In the genomic region with DNA sequence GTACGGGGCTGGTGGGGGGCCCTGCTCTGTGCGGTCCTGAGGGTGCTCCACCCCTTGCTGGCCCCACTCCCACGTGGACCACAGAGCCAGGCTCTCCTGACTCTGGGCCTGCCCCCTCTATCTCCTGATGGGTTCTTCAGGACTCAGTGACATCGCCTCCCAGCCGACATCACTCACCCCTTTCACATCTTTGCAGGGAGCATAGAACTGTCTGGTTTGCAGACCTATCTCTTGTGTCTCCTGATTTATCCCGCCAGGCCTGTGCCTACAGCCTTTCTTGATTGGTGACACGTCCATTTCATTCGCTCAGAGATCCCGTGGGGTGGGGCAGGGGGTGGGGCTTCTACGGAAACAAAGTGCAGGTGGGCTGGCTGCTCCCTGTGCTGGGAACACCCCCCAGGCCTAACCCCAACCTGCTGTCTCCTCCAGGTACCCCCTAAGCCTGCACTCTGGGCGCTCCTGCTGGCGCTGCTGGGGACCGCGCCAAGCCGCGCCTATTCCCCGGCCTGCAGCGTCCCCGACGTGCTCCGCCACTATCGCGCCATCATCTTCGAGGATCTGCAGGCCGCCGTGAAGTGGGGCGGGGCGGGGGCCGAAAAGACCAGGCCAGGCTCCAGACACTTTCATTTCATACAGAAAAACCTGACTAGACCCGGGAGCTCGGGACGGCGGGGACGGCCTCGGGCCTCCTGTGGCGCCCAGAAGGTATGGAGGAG, we compare ENCODE assay signal across 8 cellular contexts. TPM values are rescaled to one million over a fixed set of nuclear protein-coding genes. Genes with fewer than 3 reads are reported as not detected.
DNase-seq lines count a peak whose midpoint lies in the region; ATAC-seq, FAIRE-seq and TF ChIP-seq lines count a peak whose summit lies in the region.

No MANE protein-coding gene starts in this region.

- H3K36me3 ChIP-seq in HepG2 (replicated peaks in 1 of 2; ENCODE audit: control insufficient read depth in 1 of 2, insufficient read depth in 2 of 2, low read length in 2 of 2) (peaks cover 10 to 12% of the 10 kb centered on the region in 2 experiments; a peak in 3 of 5 replicates), right lobe of liver (peaks cover 0 to 7% (median 0%) of the 10 kb centered on the region in 4 donors), SU-DHL-6 (ENCODE audit: low read length) (no peaks in the 10 kb centered on the region), esophagus muscularis mucosa (peaks cover 6 to 32% (median 27%) of the 10 kb centered on the region in 4 donors), vagina (peaks cover 0 to 5% of the 10 kb centered on the region in 2 donors)

- ATAC-seq in HepG2 (no peak), right lobe of liver (no peak), GM18517 (IDR thresholded peaks at IDR 0.05; ENCODE audit: unreplicated experiment) (no peak)

- in situ Hi-C loops in HepG2 (cut with HindIII; ENCODE audit: extremely low pct_ligation_motif_present, low pct_unique_long_range_greater_than_20kb), result no loop called here

- H2AFZ ChIP-seq in HepG2 (ENCODE audit: low read length) (no peak overlapping the region), SU-DHL-6 (ENCODE audit: low read depth, low read length, severe bottlenecking) (no peak overlapping the region)

- H3K4me1 ChIP-seq in HepG2 (ENCODE audit: insufficient read depth, low read length), result peaks cover 63% of the 10 kb centered on the region
- H3K4me1 ChIP-seq in right lobe of liver, result peaks cover 0 to 7% (median 0%) of the 10 kb centered on the region in 4 donors
- peaks cover 37 to 55% (median 53%) of the 10 kb centered on the region in 4 donors for H3K4me1 ChIP-seq in esophagus muscularis mucosa
- H3K4me1 ChIP-seq in vagina, result peaks cover 46% of the 10 kb centered on the region

- CTCF ChIA-PET in HepG2 (lab: Yijun Ruan, JAX; ENCODE audit: low intra/inter-chr PET ratio, low total read pairs), result no interaction called here

- intact Hi-C loops in HepG2 (cut with micrococcal nuclease; ENCODE audit: unreplicated experiment) (loop anchor here (2.0 kb wide), 1 partner anchor 19 kb away; no protein-coding TSS in a partner anchor), right lobe of liver (cut with DNase I) (no loop called here), esophagus muscularis mucosa (cut with DNase I) (no loop called here), vagina (cut with DNase I) (no loop called here)

- TF ChIP-seq RAD21 in HepG2 (CRISPR knock-in tag; IDR thresholded peaks at IDR 0.05), result no peak

- TF ChIP-seq POLR2A in HepG2 (IDR thresholded peaks at IDR 0.05; ENCODE audit: insufficient read depth in 1 of 2, low read depth in 2 of 2, low read length in 2 of 2) (peak in 1 of 2 experiments; percentile 57; a peak in 2 of 4 replicates), right lobe of liver (IDR thresholded peaks at IDR 0.05) (no peak), esophagus muscularis mucosa (IDR thresholded peaks at IDR 0.05; ENCODE audit: low read depth) (no peak), vagina (IDR thresholded peaks at IDR 0.05) (no peak)

- H4K20me1 ChIP-seq in HepG2 (ENCODE audit: insufficient read depth, low read length), result no peaks in the 10 kb centered on the region
- H4K20me1 ChIP-seq in SU-DHL-6 (ENCODE audit: low read depth, low read length), result no peaks in the 10 kb centered on the region

- peaks cover 18% of the 10 kb centered on the region for H3K79me2 ChIP-seq in HepG2 (ENCODE audit: insufficient read depth, low read length)
- no peaks in the 10 kb centered on the region for H3K79me2 ChIP-seq in SU-DHL-6 (ENCODE audit: insufficient read depth, low read length)

- H3K9ac ChIP-seq in HepG2 (ENCODE audit: insufficient read depth, low read depth, low read length) (peak overlapping the region; percentile 82), SU-DHL-6 (ENCODE audit: low read length) (0 out of 2 replicates have a peak overlapping the region, but pooled peaks have one; percentile 63)

- H3K9me2 ChIP-seq in SU-DHL-6 (replicated peaks; ENCODE audit: insufficient read depth, low read length), result no peaks in the 10 kb centered on the region

- WGBS in HepG2 (ENCODE audit: low lambda C conversion rate), result 85% methylated on average over 34 of the region's 36 CpGs
- WGBS in right lobe of liver (ENCODE audit: insufficient coverage, low coverage, low lambda C conversion rate, missing lambda C conversion rate), result 15% methylated on average over 16 of the region's 36 CpGs
- 19% methylated on average over 17 of the region's 36 CpGs for WGBS in esophagus muscularis mucosa

- TF ChIP-seq EP300 in HepG2 (IDR thresholded peaks at IDR 0.05; ENCODE audit: low read depth in 2 of 2, low read length in 2 of 2), result no peak
- no peak; the same call in 1 of the 2 replicates for TF ChIP-seq EP300 in HepG2 (CRISPR knock-in tag; IDR thresholded peaks at IDR 0.05; ENCODE audit: borderline replicate concordance)
- no peak for TF ChIP-seq EP300 in esophagus muscularis mucosa (IDR thresholded peaks at IDR 0.05)

- peak overlapping the region; percentile 82 for H3K27ac ChIP-seq in HepG2 (ENCODE audit: extremely low read length, insufficient read depth, low read length)
- no peak overlapping the region for H3K27ac ChIP-seq in right lobe of liver
- H3K27ac ChIP-seq in SU-DHL-6 (ENCODE audit: low read depth, low read length), result no peak overlapping the region
- H3K27ac ChIP-seq in esophagus muscularis mucosa (replicated peaks in 1 of 4), result no peak overlapping the region
- H3K27ac ChIP-seq in vagina, result no peak overlapping the region

- DNase-seq in HepG2 (ENCODE audit: low spot score) (no peak), right lobe of liver (no peak), esophagus muscularis mucosa (ENCODE audit: extremely low spot score) (no peak), vagina (ENCODE audit: extremely low spot score in 2 of 2) (no peak), NCI-H524 treated with DMSO at 0.1 percent for 48 hours (lab: John Stamatoyannopoulos, UW) (no peak), NCI-H187 (lab: John Stamatoyannopoulos, UW) (no peak)

- H3K27me3 ChIP-seq in HepG2 (ENCODE audit: control insufficient read depth in 1 of 2, insufficient read depth in 2 of 2, low read length in 2 of 2) (no peaks in the 10 kb centered on the region), right lobe of liver (peaks cover 0 to 11% of the 10 kb centered on the region in 2 donors), SU-DHL-6 (ENCODE audit: low read length) (no peaks in the 10 kb centered on the region), esophagus muscularis mucosa (peaks cover 3 to 76% (median 61%) of the 10 kb centered on the region in 4 donors), vagina (peaks cover 7% of the 10 kb centered on the region)

- POLR2A ChIA-PET in HepG2 (lab: Yijun Ruan, JAX), result interaction anchor here (1.3 to 10.1 kb wide), 7 partner anchors 9 to 379 kb away, joined by 5 to 252 read pairs (median 32); partner anchors contain the start of genes PRPF6, RTEL1, SAMD10 and SOX18

- BruUV-seq in HepG2 (replicated peaks; lab: Mats Ljungman, UMichigan), result no TSS peak

- H3K9me3 ChIP-seq in HepG2 (ENCODE audit: low read length) (no peaks in the 10 kb centered on the region), right lobe of liver (no peaks in the 10 kb centered on the region), SU-DHL-6 (ENCODE audit: insufficient read depth, low read length) (no peaks in the 10 kb centered on the region), esophagus muscularis mucosa (no peaks in the 10 kb centered on the region), vagina (no peaks in the 10 kb centered on the region)

- peak overlapping the region; percentile 57 to 84 (median 71) for H3K4me3 ChIP-seq in HepG2 (replicated peaks in 1 of 3; ENCODE audit: insufficient read depth in 1 of 3, low read depth in 2 of 3, low read length in 3 of 3)
- no peak overlapping the region for H3K4me3 ChIP-seq in right lobe of liver
- H3K4me3 ChIP-seq in SU-DHL-6 (ENCODE audit: insufficient read depth, low read length, poor library complexity, severe bottlenecking), result no peak overlapping the region
- H3K4me3 ChIP-seq in esophagus muscularis mucosa, result peak overlapping the region; percentile 51 to 60 (median 56)
- peak overlapping the region; percentile 47 to 60 for H3K4me3 ChIP-seq in vagina

- H3F3A ChIP-seq in SU-DHL-6 (ENCODE audit: insufficient read depth), result no peaks in the 10 kb centered on the region

- H3K4me2 ChIP-seq in HepG2 (ENCODE audit: low read depth, low read length) (peak overlapping the region; percentile 92), SU-DHL-6 (ENCODE audit: low read depth, low read length, poor library complexity, severe bottlenecking) (peak overlapping the region; percentile 88)

- FAIRE-seq in HepG2 (lab: Jason Lieb, UNC), result no peak

- no peak for TF ChIP-seq CTCF in HepG2 (CRISPR knock-in tag; IDR thresholded peaks at IDR 0.05)
- no peak for TF ChIP-seq CTCF in right lobe of liver (IDR thresholded peaks at IDR 0.05)
- TF ChIP-seq CTCF in SU-DHL-6 (IDR thresholded peaks at IDR 0.05; ENCODE audit: insufficient read depth, low read length, poor library complexity, severe bottlenecking), result no peak
- TF ChIP-seq CTCF in esophagus muscularis mucosa (IDR thresholded peaks at IDR 0.05), result no peak
- TF ChIP-seq CTCF in vagina (IDR thresholded peaks at IDR 0.05), result no peak

RNA-seq across cellular contexts. Expression of gene C20orf204, which starts 1.7 kb away (rescaled TPM):
- total RNA-seq in HepG2 (2016; rRNA removed; fragmentation: Illumina TruSeq; extraction: Trizol) (36.8 and 80.0 TPM in 2 replicates), right lobe of liver (1 to 10 TPM in 1 of 6 experiments, under 1 TPM in 4, not detected in 1; 0.29 to 1.1 (median 0.44) TPM), esophagus muscularis mucosa (1 to 10 TPM in 1 of 4 donors, under 1 TPM in 3; 0.17 to 1.6 (median 0.32) TPM), vagina (0.98 TPM)
- total RNA-seq in HepG2 (2016; cell fraction: cytosol; rRNA removed; fragmentation: Illumina TruSeq; extraction: Trizol; ENCODE audit: low read depth), result 48.6 and 61.3 TPM in 2 replicates
- total RNA-seq in HepG2 (2016; cell fraction: insoluble cytoplasmic fraction; rRNA removed; fragmentation: Illumina TruSeq; extraction: Trizol), result 39.0 and 80.0 TPM in 2 replicates
- 57.5 and 77.5 TPM in 2 replicates for total RNA-seq in HepG2 (2016; cell fraction: membrane; rRNA removed; fragmentation: Illumina TruSeq; extraction: Trizol)
- 68.2 and 72.7 TPM in 2 replicates for total RNA-seq in HepG2 (2016; cell fraction: nucleus; rRNA removed; fragmentation: Illumina TruSeq; extraction: Trizol)
- 22.1 and 27.2 TPM in 2 replicates for polyA plus RNA-seq in HepG2 (2011; rRNA removed)
- 22.8 and 58.2 TPM in 2 replicates for polyA plus RNA-seq in HepG2 (2011; cell fraction: cytosol; rRNA removed)
- 143 and 193 TPM in 2 replicates for polyA plus RNA-seq in HepG2 (2011; cell fraction: nucleus; rRNA removed)
- polyA plus RNA-seq in HepG2 (2012), result 13.4 and 16.2 TPM in 2 replicates
- 59.0 and 74.0 TPM in 2 replicates for polyA plus RNA-seq in HepG2 (2016; cell fraction: cytosol; fragmentation: Illumina TruSeq; extraction: Trizol; ENCODE audit: low read depth)
- polyA plus RNA-seq in HepG2 (2016; cell fraction: insoluble cytoplasmic fraction; fragmentation: Illumina TruSeq; extraction: Trizol; ENCODE audit: low read depth), result 48.7 and 49.5 TPM in 2 replicates
- polyA plus RNA-seq in HepG2 (2016; cell fraction: membrane; fragmentation: Illumina TruSeq; extraction: Trizol; ENCODE audit: low read depth), result 58.9 and 64.4 TPM in 2 replicates
- 152 and 164 TPM in 2 replicates for polyA plus RNA-seq in HepG2 (2016; cell fraction: nucleus; fragmentation: Illumina TruSeq; extraction: Trizol; ENCODE audit: insufficient read depth, low read depth)
- polyA minus RNA-seq in HepG2 (2011; rRNA and poly(A)+ RNA removed; ENCODE audit: low replicate concordance), result 1.8 and 19.7 TPM in 2 replicates
- 15.0 and 21.9 TPM in 2 replicates for polyA minus RNA-seq in HepG2 (2011; cell fraction: cytosol; rRNA and poly(A)+ RNA removed)
- 21.8 and 31.2 TPM in 2 replicates for polyA minus RNA-seq in HepG2 (2011; cell fraction: nucleus; rRNA and poly(A)+ RNA removed)

RNA-seq across cellular contexts. Expression of gene SOX18, which starts 11.8 kb away (rescaled TPM):
- total RNA-seq in HepG2 (2016; rRNA removed; fragmentation: Illumina TruSeq; extraction: Trizol) (1.3 and 1.9 TPM in 2 replicates), right lobe of liver (1 to 10 TPM; 4.1 to 7.8 (median 5.6) TPM), esophagus muscularis mucosa (10 to 100 TPM in 2 of 4 donors, 1 to 10 TPM in 2; 5.6 to 19.0 (median 12.8) TPM), vagina (57.2 TPM)
- 1.1 and 1.6 TPM in 2 replicates for total RNA-seq in HepG2 (2016; cell fraction: cytosol; rRNA removed; fragmentation: Illumina TruSeq; extraction: Trizol; ENCODE audit: low read depth)
- 0.94 and 1.8 TPM in 2 replicates for total RNA-seq in HepG2 (2016; cell fraction: insoluble cytoplasmic fraction; rRNA removed; fragmentation: Illumina TruSeq; extraction: Trizol)
- 2.7 and 3.0 TPM in 2 replicates for total RNA-seq in HepG2 (2016; cell fraction: membrane; rRNA removed; fragmentation: Illumina TruSeq; extraction: Trizol)
- total RNA-seq in HepG2 (2016; cell fraction: nucleus; rRNA removed; fragmentation: Illumina TruSeq; extraction: Trizol), result 1.4 and 2.1 TPM in 2 replicates
- 1.6 and 2.0 TPM in 2 replicates for polyA plus RNA-seq in HepG2 (2011; rRNA removed)
- 1.1 and 2.3 TPM in 2 replicates for polyA plus RNA-seq in HepG2 (2011; cell fraction: cytosol; rRNA removed)
- 8.4 and 10.3 TPM in 2 replicates for polyA plus RNA-seq in HepG2 (2011; cell fraction: nucleus; rRNA removed)
- polyA plus RNA-seq in HepG2 (2012), result 2.4 and 3.1 TPM in 2 replicates
- polyA plus RNA-seq in HepG2 (2016; cell fraction: cytosol; fragmentation: Illumina TruSeq; extraction: Trizol; ENCODE audit: low read depth), result 1.8 and 1.9 TPM in 2 replicates
- 7.2 and 8.4 TPM in 2 replicates for polyA plus RNA-seq in HepG2 (2016; cell fraction: insoluble cytoplasmic fraction; fragmentation: Illumina TruSeq; extraction: Trizol; ENCODE audit: low read depth)
- polyA plus RNA-seq in HepG2 (2016; cell fraction: membrane; fragmentation: Illumina TruSeq; extraction: Trizol; ENCODE audit: low read depth), result 3.3 and 4.0 TPM in 2 replicates
- polyA plus RNA-seq in HepG2 (2016; cell fraction: nucleus; fragmentation: Illumina TruSeq; extraction: Trizol; ENCODE audit: insufficient read depth, low read depth), result 9.0 and 10.0 TPM in 2 replicates
- polyA minus RNA-seq in HepG2 (2011; rRNA and poly(A)+ RNA removed; ENCODE audit: low replicate concordance), result 0.28 and 1.8 TPM in 2 replicates
- polyA minus RNA-seq in HepG2 (2011; cell fraction: cytosol; rRNA and poly(A)+ RNA removed), result 1.9 and 4.0 TPM in 2 replicates
- 0.77 and 0.87 TPM in 2 replicates for polyA minus RNA-seq in HepG2 (2011; cell fraction: nucleus; rRNA and poly(A)+ RNA removed)

RNA-seq across cellular contexts. Expression of gene TCEA2, which starts 25.3 kb away (rescaled TPM):
- total RNA-seq in HepG2 (2016; rRNA removed; fragmentation: Illumina TruSeq; extraction: Trizol), result 25.9 and 33.7 TPM in 2 replicates
- total RNA-seq in HepG2 (2016; cell fraction: cytosol; rRNA removed; fragmentation: Illumina TruSeq; extraction: Trizol; ENCODE audit: low read depth), result 58.0 and 75.2 TPM in 2 replicates
- total RNA-seq in HepG2 (2016; cell fraction: insoluble cytoplasmic fraction; rRNA removed; fragmentation: Illumina TruSeq; extraction: Trizol), result 25.2 and 31.6 TPM in 2 replicates
- total RNA-seq in HepG2 (2016; cell fraction: membrane; rRNA removed; fragmentation: Illumina TruSeq; extraction: Trizol), result 54.3 and 70.5 TPM in 2 replicates
- total RNA-seq in HepG2 (2016; cell fraction: nucleus; rRNA removed; fragmentation: Illumina TruSeq; extraction: Trizol), result 19.6 and 25.2 TPM in 2 replicates
- polyA plus RNA-seq in HepG2 (2011; rRNA removed), result 28.1 and 36.8 TPM in 2 replicates
- 22.9 and 25.9 TPM in 2 replicates for polyA plus RNA-seq in HepG2 (2011; cell fraction: cytosol; rRNA removed)
- 101 and 106 TPM in 2 replicates for polyA plus RNA-seq in HepG2 (2011; cell fraction: nucleus; rRNA removed)
- polyA plus RNA-seq in HepG2 (2012), result 70.9 and 75.4 TPM in 2 replicates
- polyA plus RNA-seq in HepG2 (2016; cell fraction: cytosol; fragmentation: Illumina TruSeq; extraction: Trizol; ENCODE audit: low read depth), result 308 and 317 TPM in 2 replicates
- polyA plus RNA-seq in HepG2 (2016; cell fraction: insoluble cytoplasmic fraction; fragmentation: Illumina TruSeq; extraction: Trizol; ENCODE audit: low read depth), result 54.5 and 74.5 TPM in 2 replicates
- 232 and 236 TPM in 2 replicates for polyA plus RNA-seq in HepG2 (2016; cell fraction: membrane; fragmentation: Illumina TruSeq; extraction: Trizol; ENCODE audit: low read depth)
- polyA plus RNA-seq in HepG2 (2016; cell fraction: nucleus; fragmentation: Illumina TruSeq; extraction: Trizol; ENCODE audit: insufficient read depth, low read depth), result 80.5 and 83.8 TPM in 2 replicates
- polyA minus RNA-seq in HepG2 (2011; rRNA and poly(A)+ RNA removed; ENCODE audit: low replicate concordance), result 42.1 and 65.5 TPM in 2 replicates
- polyA minus RNA-seq in HepG2 (2011; cell fraction: cytosol; rRNA and poly(A)+ RNA removed), result 21.6 and 27.5 TPM in 2 replicates
- 32.7 and 36.6 TPM in 2 replicates for polyA minus RNA-seq in HepG2 (2011; cell fraction: nucleus; rRNA and poly(A)+ RNA removed)
- total RNA-seq in right lobe of liver, result 10 to 100 TPM; 14.8 to 45.6 (median 28.6) TPM
- total RNA-seq in esophagus muscularis mucosa, result 10 to 100 TPM; 22.8 to 59.0 (median 43.6) TPM
- 33.1 TPM for total RNA-seq in vagina

RNA-seq across cellular contexts. Expression of gene RGS19, which starts 41.7 kb away (rescaled TPM):
- 10.2 and 10.7 TPM in 2 replicates for total RNA-seq in HepG2 (2016; rRNA removed; fragmentation: Illumina TruSeq; extraction: Trizol)
- total RNA-seq in HepG2 (2016; cell fraction: cytosol; rRNA removed; fragmentation: Illumina TruSeq; extraction: Trizol; ENCODE audit: low read depth), result 8.3 and 13.6 TPM in 2 replicates
- total RNA-seq in HepG2 (2016; cell fraction: insoluble cytoplasmic fraction; rRNA removed; fragmentation: Illumina TruSeq; extraction: Trizol), result 9.9 and 10.3 TPM in 2 replicates
- 24.1 and 24.7 TPM in 2 replicates for total RNA-seq in HepG2 (2016; cell fraction: membrane; rRNA removed; fragmentation: Illumina TruSeq; extraction: Trizol)
- total RNA-seq in HepG2 (2016; cell fraction: nucleus; rRNA removed; fragmentation: Illumina TruSeq; extraction: Trizol), result 7.0 and 7.6 TPM in 2 replicates
- polyA plus RNA-seq in HepG2 (2011; rRNA removed), result 11.9 and 14.7 TPM in 2 replicates
- polyA plus RNA-seq in HepG2 (2011; cell fraction: cytosol; rRNA removed), result 11.7 and 19.3 TPM in 2 replicates
- 12.6 and 13.6 TPM in 2 replicates for polyA plus RNA-seq in HepG2 (2011; cell fraction: nucleus; rRNA removed)
- polyA plus RNA-seq in HepG2 (2012), result 4.4 and 6.8 TPM in 2 replicates
- polyA plus RNA-seq in HepG2 (2016; cell fraction: cytosol; fragmentation: Illumina TruSeq; extraction: Trizol; ENCODE audit: low read depth), result 18.0 and 22.1 TPM in 2 replicates
- 14.2 and 16.6 TPM in 2 replicates for polyA plus RNA-seq in HepG2 (2016; cell fraction: insoluble cytoplasmic fraction; fragmentation: Illumina TruSeq; extraction: Trizol; ENCODE audit: low read depth)
- polyA plus RNA-seq in HepG2 (2016; cell fraction: membrane; fragmentation: Illumina TruSeq; extraction: Trizol; ENCODE audit: low read depth), result 25.0 and 29.7 TPM in 2 replicates
- polyA plus RNA-seq in HepG2 (2016; cell fraction: nucleus; fragmentation: Illumina TruSeq; extraction: Trizol; ENCODE audit: insufficient read depth, low read depth), result 9.7 and 10.6 TPM in 2 replicates
- 15.8 and 18.5 TPM in 2 replicates for polyA minus RNA-seq in HepG2 (2011; rRNA and poly(A)+ RNA removed; ENCODE audit: low replicate concordance)
- 8.1 and 9.1 TPM in 2 replicates for polyA minus RNA-seq in HepG2 (2011; cell fraction: cytosol; rRNA and poly(A)+ RNA removed)
- polyA minus RNA-seq in HepG2 (2011; cell fraction: nucleus; rRNA and poly(A)+ RNA removed), result 4.5 and 5.5 TPM in 2 replicates
- 10 to 100 TPM in 2 of 6 experiments, 1 to 10 TPM in 4; 2.6 to 10.9 (median 5.7) TPM for total RNA-seq in right lobe of liver
- total RNA-seq in esophagus muscularis mucosa, result 10 to 100 TPM; 11.4 to 17.7 (median 12.7) TPM
- 20.6 TPM for total RNA-seq in vagina

RNA-seq across cellular contexts. Expression of gene OPRL1, which starts 42.2 kb away (rescaled TPM):
- total RNA-seq in HepG2 (2016; rRNA removed; fragmentation: Illumina TruSeq; extraction: Trizol) (0.27 and 0.35 TPM in 2 replicates), right lobe of liver (under 1 TPM in 5 of 6 experiments, not detected in 1; 0.13 to 0.32 (median 0.25) TPM), esophagus muscularis mucosa (1 to 10 TPM in 1 of 4 donors, under 1 TPM in 3; 0.42 to 1.4 (median 0.87) TPM), vagina (1.5 TPM)
- not detected in 2 replicates for total RNA-seq in HepG2 (2016; cell fraction: cytosol; rRNA removed; fragmentation: Illumina TruSeq; extraction: Trizol; ENCODE audit: low read depth)
- 0.16 and 0.56 TPM in 2 replicates for total RNA-seq in HepG2 (2016; cell fraction: insoluble cytoplasmic fraction; rRNA removed; fragmentation: Illumina TruSeq; extraction: Trizol)
- total RNA-seq in HepG2 (2016; cell fraction: membrane; rRNA removed; fragmentation: Illumina TruSeq; extraction: Trizol), result 0.12 and 0.14 TPM in 2 replicates
- total RNA-seq in HepG2 (2016; cell fraction: nucleus; rRNA removed; fragmentation: Illumina TruSeq; extraction: Trizol), result 0.25 and 0.28 TPM in 2 replicates
- 0.71 and 0.77 TPM in 2 replicates for polyA plus RNA-seq in HepG2 (2011; rRNA removed)
- polyA plus RNA-seq in HepG2 (2011; cell fraction: cytosol; rRNA removed), result 0.37 and 0.86 TPM in 2 replicates
- polyA plus RNA-seq in HepG2 (2011; cell fraction: nucleus; rRNA removed), result 0.99 and 1.1 TPM in 2 replicates
- 0.28 and 0.56 TPM in 2 replicates for polyA plus RNA-seq in HepG2 (2012)
- polyA plus RNA-seq in HepG2 (2016; cell fraction: cytosol; fragmentation: Illumina TruSeq; extraction: Trizol; ENCODE audit: low read depth), result not detected in 2 replicates
- polyA plus RNA-seq in HepG2 (2016; cell fraction: insoluble cytoplasmic fraction; fragmentation: Illumina TruSeq; extraction: Trizol; ENCODE audit: low read depth), result 0.32 and 0.40 TPM in 2 replicates
- 0.08 TPM in 1 of 2 replicates, not detected in the other for polyA plus RNA-seq in HepG2 (2016; cell fraction: membrane; fragmentation: Illumina TruSeq; extraction: Trizol; ENCODE audit: low read depth)
- 0.33 and 0.61 TPM in 2 replicates for polyA plus RNA-seq in HepG2 (2016; cell fraction: nucleus; fragmentation: Illumina TruSeq; extraction: Trizol; ENCODE audit: insufficient read depth, low read depth)
- polyA minus RNA-seq in HepG2 (2011; rRNA and poly(A)+ RNA removed; ENCODE audit: low replicate concordance), result 0.14 and 3.0 TPM in 2 replicates
- 0.59 and 0.62 TPM in 2 replicates for polyA minus RNA-seq in HepG2 (2011; cell fraction: cytosol; rRNA and poly(A)+ RNA removed)
- polyA minus RNA-seq in HepG2 (2011; cell fraction: nucleus; rRNA and poly(A)+ RNA removed), result 0.13 and 0.25 TPM in 2 replicates

Comparison
In these comparisons a context has a peak if more than half of its experiments do, and no peak if none do; other contexts are left out.
1. H3K4me3 ChIP-seq: peak in HepG2 (3 of 3), esophagus muscularis mucosa (4 of 4) and vagina (2 of 2); none in right lobe of liver (0 of 3) and SU-DHL-6 (single experiment).
2. RNA of gene C20orf204, which starts 1.7 kb away (total RNA-seq): 36.8 to 80.0 TPM in HepG2; 0.98 TPM in vagina (single experiment), 0.29 to 1.1 TPM in right lobe of liver and 0.17 to 1.6 TPM in esophagus muscularis mucosa; every median in the first group is over 10 times any median in the second.